8 cellular contexts compared by ENCODE assay signal in genomic region chr1:212606042-212606733, GRCh38. TPM values are rescaled to one million over a fixed set of nuclear protein-coding genes. Genes with fewer than 3 reads are reported as not detected.
DNase-seq lines count a peak whose midpoint lies in the region; ATAC-seq, FAIRE-seq and TF ChIP-seq lines count a peak whose summit lies in the region.

No MANE protein-coding gene starts in this region.

- no peak for TF ChIP-seq CTCF in kidney (IDR thresholded peaks at IDR 0.05; ENCODE audit: borderline replicate concordance, extremely low read depth, insufficient read depth)
- no peak for TF ChIP-seq CTCF in thoracic aorta (IDR thresholded peaks at IDR 0.05)

- no peaks in the 10 kb centered on the region for H3K9me3 Mint-ChIP-seq in activated CD8-positive, alpha-beta memory T cell treated with anti-CD3 and anti-CD28 coated beads, Interleukin-2, amount 10 ng/mL, durations not matched to agents 7 days and 5 days (ENCODE audit: low read depth)
- no peaks in the 10 kb centered on the region for H3K9me3 Mint-ChIP-seq in activated CD8-positive, alpha-beta T cell treated with anti-CD3 and anti-CD28 coated beads, Interleukin-2, amount 10 ng/mL, durations not matched to agents 7 days and 5 days (ENCODE audit: insufficient read depth)

- H3K27me3 Mint-ChIP-seq in activated CD8-positive, alpha-beta memory T cell treated with anti-CD3 and anti-CD28 coated beads, Interleukin-2, amount 10 ng/mL, durations not matched to agents 7 days and 5 days: peaks cover 55% of the 10 kb centered on the region
- H3K27me3 Mint-ChIP-seq in activated CD8-positive, alpha-beta T cell treated with anti-CD3 and anti-CD28 coated beads, Interleukin-2, amount 10 ng/mL, durations not matched to agents 7 days and 5 days (ENCODE audit: low read depth): peaks cover 56% of the 10 kb centered on the region

- peak overlapping the region in 1 of 2 donors; percentile 2 for H3K27ac ChIP-seq in kidney (ENCODE audit: low read depth in 2 of 2, low read length in 2 of 2)
- H3K27ac ChIP-seq in thoracic aorta: peak overlapping the region; percentile 51 to 87

- POLR2A ChIA-PET in activated CD8-positive, alpha-beta T cell treated with anti-CD3 and anti-CD28 coated beads, Interleukin-2, amount 10 ng/mL, durations not matched to agents 7 days and 5 days (lab: Charles Lee): interaction anchor here (0.5 to 3.4 kb wide), 2 partner anchors 8 to 89 kb away, joined by 3 to 67 read pairs; no protein-coding TSS in a partner anchor

- peak overlapping the region; percentile 2 to 86 for H3K4me3 ChIP-seq in kidney (ENCODE audit: low read length in 2 of 2)
- peak overlapping the region; percentile 91 for H3K4me3 ChIP-seq in thoracic aorta

- H3K4me3 Mint-ChIP-seq in activated CD8-positive, alpha-beta memory T cell treated with anti-CD3 and anti-CD28 coated beads, Interleukin-2, amount 10 ng/mL, durations not matched to agents 7 days and 5 days: peak overlapping the region; percentile 90
- H3K4me3 Mint-ChIP-seq in activated CD8-positive, alpha-beta T cell treated with anti-CD3 and anti-CD28 coated beads, Interleukin-2, amount 10 ng/mL, durations not matched to agents 7 days and 5 days: peak overlapping the region; percentile 85

- H3K9ac ChIP-seq in kidney (ENCODE audit: low read length in 2 of 2): peak overlapping the region in 1 of 2 donors; percentile 42

- no peak for DNase-seq in activated CD8-positive, alpha-beta memory T cell treated with anti-CD3 and anti-CD28 coated beads, Interleukin-2, amount 10 ng/mL, durations not matched to agents 7 days and 5 days
- no peak for DNase-seq in activated CD8-positive, alpha-beta memory T cell treated with anti-CD3 and anti-CD28 coated beads, Interleukin-2, amount 50 U/mL, for 48 hours
- no peak for DNase-seq in activated CD8-positive, alpha-beta T cell treated with anti-CD3 and anti-CD28 coated beads, Interleukin-2, amount 10 ng/mL, durations not matched to agents 7 days and 5 days
- DNase-seq in kidney: no peak
- no peak for DNase-seq in thoracic aorta (ENCODE audit: low spot score)
- no peak for DNase-seq in G401 (ENCODE audit: low spot score)
- no peak for DNase-seq in putamen (ENCODE audit: low spot score)
- no peak for DNase-seq in pons (ENCODE audit: low spot score)

- H3K4me1 Mint-ChIP-seq in activated CD8-positive, alpha-beta memory T cell treated with anti-CD3 and anti-CD28 coated beads, Interleukin-2, amount 10 ng/mL, durations not matched to agents 7 days and 5 days: peaks cover 36% of the 10 kb centered on the region
- peaks cover 38% of the 10 kb centered on the region for H3K4me1 Mint-ChIP-seq in activated CD8-positive, alpha-beta T cell treated with anti-CD3 and anti-CD28 coated beads, Interleukin-2, amount 10 ng/mL, durations not matched to agents 7 days and 5 days (ENCODE audit: low read depth)

- CTCF ChIA-PET in activated CD8-positive, alpha-beta memory T cell treated with anti-CD3 and anti-CD28 coated beads, Interleukin-2, amount 10 ng/mL, durations not matched to agents 7 days and 5 days (lab: Charles Lee): interaction anchor here (0.7 to 4.8 kb wide), 3 partner anchors 9 to 148 kb away, joined by 3 to 34 read pairs (median 3); no protein-coding TSS in a partner anchor
- CTCF ChIA-PET in activated CD8-positive, alpha-beta T cell treated with anti-CD3 and anti-CD28 coated beads, Interleukin-2, amount 10 ng/mL, durations not matched to agents 7 days and 5 days (lab: Charles Lee): interaction anchor here (1.2 to 1.9 kb wide), 2 partner anchors 10 to 129 kb away, joined by 4 to 7 read pairs; no protein-coding TSS in a partner anchor

- H3K4me1 ChIP-seq in kidney (ENCODE audit: control insufficient read depth in 1 of 2, insufficient read depth in 1 of 2, low read depth in 1 of 2, low read length in 2 of 2): peaks cover 15 to 19% of the 10 kb centered on the region in 2 donors
- H3K4me1 ChIP-seq in thoracic aorta (ENCODE audit: control insufficient read depth in 1 of 2, low read depth in 2 of 2): peaks cover 9 to 37% of the 10 kb centered on the region in 2 donors

- no peak for FAIRE-seq in kidney (lab: Jason Lieb, UNC)

- in situ Hi-C loops in G401 (cut with HindIII; ENCODE audit: low sequenced_read_pairs): no loop called here

- intact Hi-C loops in kidney (cut with DNase I): no loop called here

- no peaks in the 10 kb centered on the region for H3K27me3 ChIP-seq in thoracic aorta (replicated peaks; ENCODE audit: insufficient read depth)

- H3K9me3 ChIP-seq in kidney (ENCODE audit: control insufficient read depth in 1 of 2, low read length in 2 of 2) (no peaks in the 10 kb centered on the region), thoracic aorta (no peaks in the 10 kb centered on the region)

- peaks cover 8% of the 10 kb centered on the region for H3K36me3 Mint-ChIP-seq in activated CD8-positive, alpha-beta memory T cell treated with anti-CD3 and anti-CD28 coated beads, Interleukin-2, amount 10 ng/mL, durations not matched to agents 7 days and 5 days
- H3K36me3 Mint-ChIP-seq in activated CD8-positive, alpha-beta T cell treated with anti-CD3 and anti-CD28 coated beads, Interleukin-2, amount 10 ng/mL, durations not matched to agents 7 days and 5 days (ENCODE audit: low read depth): peaks cover 7% of the 10 kb centered on the region

- H3K36me3 ChIP-seq in kidney (ENCODE audit: control insufficient read depth in 1 of 2, insufficient read depth in 2 of 2, low read length in 2 of 2) (no peaks in the 10 kb centered on the region), thoracic aorta (no peaks in the 10 kb centered on the region)

- no peak overlapping the region for H3K27ac Mint-ChIP-seq in activated CD8-positive, alpha-beta memory T cell treated with anti-CD3 and anti-CD28 coated beads, Interleukin-2, amount 10 ng/mL, durations not matched to agents 7 days and 5 days
- no peak overlapping the region for H3K27ac Mint-ChIP-seq in activated CD8-positive, alpha-beta T cell treated with anti-CD3 and anti-CD28 coated beads, Interleukin-2, amount 10 ng/mL, durations not matched to agents 7 days and 5 days

- ATAC-seq in activated CD8-positive, alpha-beta memory T cell treated with anti-CD3 and anti-CD28 coated beads, Interleukin-2, amount 10 ng/mL, durations not matched to agents 7 days and 5 days: no peak
- ATAC-seq in activated CD8-positive, alpha-beta T cell treated with anti-CD3 and anti-CD28 coated beads, Interleukin-2, amount 10 ng/mL, durations not matched to agents 7 days and 5 days: no peak
- ATAC-seq in thoracic aorta (ENCODE audit: insufficient number of reproducible peaks, low FRiP score, low read depth): no peak

RNA-seq across cellular contexts. Expression of gene ATF3, which starts 2.4 kb away (rescaled TPM):
- total RNA-seq in activated CD8-positive, alpha-beta memory T cell treated with anti-CD3 and anti-CD28 coated beads, Interleukin-2, amount 10 ng/mL, durations not matched to agents 7 days and 5 days: 10 to 100 TPM; 21.3 to 36.5 TPM
- 10 to 100 TPM; 12.1 to 12.5 TPM for total RNA-seq in activated CD8-positive, alpha-beta T cell treated with anti-CD3 and anti-CD28 coated beads, Interleukin-2, amount 10 ng/mL, durations not matched to agents 7 days and 5 days
- total RNA-seq in kidney (12.8 TPM), thoracic aorta (100 to 1,000 TPM in 1 of 2 donors, 10 to 100 TPM in 1; 10.7 to 160 TPM)
- polyA plus RNA-seq in kidney (ENCODE audit: insufficient read depth, low read depth, low replicate concordance): 14.6 TPM
- 51.7 and 59.9 TPM in 2 replicates for total RNA-seq in G401 (2014; rRNA removed; shearing (Covaris generic))
